Comparison of ENCODE assay signal across 2 cellular contexts in genomic region chr2:68250196-68250595, GRCh38.
TF ChIP-seq lines count a peak whose summit lies in the region.

No MANE protein-coding gene starts in this region.

TF ChIP-seq in SK-N-SH, 30 proteins besides CTCF, POLR2A, EP300 and RAD21 (continued from another document):
- TF ChIP-seq REST (IDR thresholded peaks at IDR 0.05; ENCODE audit: low read depth, low read length) (no peak), SMC3 (IDR thresholded peaks at IDR 0.05; ENCODE audit: low read depth, low read length) (no peak), RFX5 (IDR thresholded peaks at IDR 0.05; ENCODE audit: low read length) (no peak), GATA2 (CRISPR knock-in tag; IDR thresholded peaks at IDR 0.05) (no peak)

TF ChIP-seq in SK-N-SH treated with all-trans-retinoic acid at 6 μM for 48 hours, 23 proteins besides CTCF, POLR2A, EP300 and RAD21 (continued from another document):
- TF ChIP-seq TSHZ2 (CRISPR knock-in tag; IDR thresholded peaks at IDR 0.05) (no peak), PATZ1 (CRISPR knock-in tag; IDR thresholded peaks at IDR 0.05; ENCODE audit: borderline replicate concordance) (no peak)
